ENCODE assay signal across 1 cellular context in the genomic region with DNA sequence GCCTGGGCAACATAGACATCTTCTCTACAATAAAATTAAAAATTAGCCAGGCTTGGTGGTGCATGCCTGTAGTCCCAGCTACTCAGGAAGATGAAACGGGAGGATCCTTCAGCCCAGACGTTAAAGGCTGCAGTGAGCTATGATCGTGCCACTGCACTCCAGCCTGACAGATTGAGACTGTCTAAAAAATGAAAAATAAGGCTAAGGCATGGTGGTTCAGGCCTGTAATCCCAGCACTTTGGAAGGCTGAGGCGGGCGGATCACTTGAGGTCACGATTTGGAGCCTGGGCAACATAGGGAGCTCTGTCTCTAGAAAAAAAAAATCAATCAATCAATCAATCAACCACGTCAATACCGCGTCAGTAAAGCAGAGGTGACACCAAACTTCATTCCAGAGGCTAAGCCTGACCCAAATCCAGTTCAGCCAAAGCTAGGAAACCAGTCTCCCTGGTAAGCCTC.
TF ChIP-seq lines count a peak whose summit lies in the region.

No MANE protein-coding gene starts in this region.

TF ChIP-seq in endothelial cell of umbilical vein, 7 proteins besides CTCF, POLR2A, EP300 and RAD21:
- no peak for TF ChIP-seq MAX (IDR thresholded peaks at IDR 0.05; ENCODE audit: insufficient read depth, insufficient read length)
- TF ChIP-seq JUN (IDR thresholded peaks at IDR 0.05; ENCODE audit: borderline replicate concordance, insufficient read depth, insufficient read length, low read depth), result no peak
- TF ChIP-seq MYC (IDR thresholded peaks at IDR 0.05; ENCODE audit: low read depth, low read length), result no peak
- TF ChIP-seq POLR2AphosphoS5 (IDR thresholded peaks at IDR 0.05; ENCODE audit: insufficient read depth, low read depth, low read length), result no peak
- no peak for TF ChIP-seq EZH2 (IDR thresholded peaks at IDR 0.05; ENCODE audit: borderline replicate concordance, low read depth, low read length, severe bottlenecking)
- TF ChIP-seq FOS (IDR thresholded peaks at IDR 0.05; ENCODE audit: borderline replicate concordance, insufficient read depth, low read length), result no peak
- TF ChIP-seq GATA2 (IDR thresholded peaks at IDR 0.05; ENCODE audit: insufficient read depth, insufficient read length, low read depth, low read length), result no peak
